Comparison of ENCODE assay signal across 21 cellular contexts in genomic region chr1:11781298-11781697, GRCh38. TPM values are rescaled to one million over a fixed set of nuclear protein-coding genes. Genes with fewer than 3 reads are reported as not detected.
"Had no signal": no experiment of that assay in that cellular context is flagged by ENCODE, and none has a peak within 500 bp of the region (broad histone marks: within the 10 kb centered on the region; RNA-seq: fewer than 3 reads in every experiment).

No MANE protein-coding gene starts in this region.

- ATAC-seq: activated CD4-positive, CD25-positive, alpha-beta regulatory T cell treated with anti-CD3 and anti-CD28 coated beads, Interleukin-2, amount 50 U/mL, for 24 hours; activated CD8-positive, alpha-beta T cell treated with anti-CD3 and anti-CD28 coated beads, Interleukin-2, amount 10 ng/mL, durations not matched to agents 7 days and 5 days; activated naive CD8-positive, alpha-beta T cell treated with anti-CD3 and anti-CD28 coated beads, Interleukin-2, amount 50 U/mL, for 24 hours; activated T-cell treated with anti-CD3 and anti-CD28 coated beads, Interleukin-2, amount 50 U/mL, for 4 hours; gastrocnemius medialis; mucosa of descending colon; naive thymus-derived CD8-positive, alpha-beta T cell; pancreas; sciatic nerve; stimulated activated memory B cell treated with anti-CD40 and anti-IgM and Interleukin-4, amounts not matched to agents 10 μg/mL and 1 μg/mL and 100 μg/mL, for 72 hours had no signal

- H3K27ac ChIP-seq: coronary artery, gastrocnemius medialis, pancreas, spleen had no signal

- DNase-seq: activated CD4-positive, alpha-beta T cell treated with anti-CD3 and anti-CD28 coated beads, Interleukin-2, amount 10 ng/mL, durations not matched to agents 7 days and 5 days; activated CD8-positive, alpha-beta T cell treated with anti-CD3 and anti-CD28 coated beads, Interleukin-2, amount 10 ng/mL, durations not matched to agents 7 days and 5 days; activated naive CD4-positive, alpha-beta T cell treated with anti-CD3 and anti-CD28 coated beads for 36 hours; activated naive CD8-positive, alpha-beta T cell treated with anti-CD3 and anti-CD28 coated beads, Interleukin-2, amount 50 U/mL, for 24 hours; activated T-cell treated with anti-CD3 and anti-CD28 coated beads, Interleukin-2, amount 50 U/mL, for 4 hours; erythroblast; gastrocnemius medialis; head of caudate nucleus; kidney glomerular epithelial cell; mesenchymal stem cell; mucosa of descending colon; naive thymus-derived CD8-positive, alpha-beta T cell; pancreas; stimulated activated CD4-positive, alpha-beta T cell treated with anti-CD3 and anti-CD28 coated beads, Interleukin-4, amount 100 ng/mL, for 4 hours; T-helper 1 cell; T-helper 9 cell had no signal

- H3K27me3 ChIP-seq: gastrocnemius medialis, pancreas, spleen had no signal

- H3K4me3 ChIP-seq: coronary artery, gastrocnemius medialis, mucosa of descending colon, pancreas, spleen had no signal

- H3K9me3 ChIP-seq: gastrocnemius medialis, mucosa of descending colon, pancreas, spleen had no signal

- H3K36me3 ChIP-seq: gastrocnemius medialis, pancreas, spleen had no signal

RNA-seq across cellular contexts. Expression of gene C1orf167, which starts 19.3 kb away (rescaled TPM):
- total RNA-seq: activated CD4-positive, alpha-beta T cell treated with anti-CD3 and anti-CD28 coated beads, Interleukin-2, amount 10 ng/mL, durations not matched to agents 7 days and 5 days; activated CD8-positive, alpha-beta T cell treated with anti-CD3 and anti-CD28 coated beads, Interleukin-2, amount 10 ng/mL, durations not matched to agents 7 days and 5 days; activated naive CD4-positive, alpha-beta T cell treated with anti-CD3 and anti-CD28 coated beads for 36 hours; activated T-cell treated with anti-CD3 and anti-CD28 coated beads, Interleukin-2, amount 50 U/mL, for 4 hours; naive thymus-derived CD8-positive, alpha-beta T cell had no signal
- polyA plus RNA-seq: naive thymus-derived CD8-positive, alpha-beta T cell had no signal
